9 cellular contexts compared by ENCODE assay signal in genomic region chr5:1011226-1011631, GRCh38. TPM values are rescaled to one million over a fixed set of nuclear protein-coding genes. Genes with fewer than 3 reads are reported as not detected.
DNase-seq lines count a peak whose midpoint lies in the region; ATAC-seq and TF ChIP-seq lines count a peak whose summit lies in the region.
"Had no signal": no experiment of that assay in that cellular context is flagged by ENCODE, and none has a peak within 500 bp of the region (broad histone marks: within the 10 kb centered on the region; RNA-seq: fewer than 3 reads in every experiment).

No MANE protein-coding gene starts in this region.

- H3K79me2 ChIP-seq in GM23338 (replicated peaks; ENCODE audit: insufficient read depth) = no peaks in the 10 kb centered on the region

- H3K27me3 Mint-ChIP-seq in GM23338 (ENCODE audit: insufficient read depth, low read depth, poor library complexity) = peaks cover 40% of the 10 kb centered on the region
- peaks cover 50% of the 10 kb centered on the region for H3K27me3 Mint-ChIP-seq in nephron (ENCODE audit: low read depth)

- TF ChIP-seq CTCF in AG09319 (IDR thresholded peaks at IDR 0.05; ENCODE audit: low read depth, low read length) (peak; percentile 10), GM23338 (conservative IDR thresholded peaks at IDR 0.05; ENCODE audit: low read depth in 2 of 2) (peak; percentile 78 to 93), RWPE2 (IDR thresholded peaks at IDR 0.05; ENCODE audit: poor library complexity, severe bottlenecking) (peak; percentile 55), brain microvascular endothelial cell (IDR thresholded peaks at IDR 0.05; ENCODE audit: low read depth, low read length, missing control alignments) (peak; percentile 28), nephron (IDR thresholded peaks at IDR 0.05; ENCODE audit: unreplicated experiment in 3 of 3) (peak; percentile 25 to 48 (median 46))

- in situ Hi-C loops in brain microvascular endothelial cell (cut with HindIII; ENCODE audit: low pct_ligation_motif_present, low sequenced_read_pairs) = no loop called here

- H3K9me2 ChIP-seq in GM23338 (ENCODE audit: insufficient read depth) = no peaks in the 10 kb centered on the region

- no peaks in the 10 kb centered on the region for H3K9me3 ChIP-seq in RWPE2 (ENCODE audit: severe bottlenecking)

- H3K4me3 Mint-ChIP-seq in GM23338 = peak overlapping the region; percentile 9; the same call in 1 of the 3 replicates
- H3K4me3 Mint-ChIP-seq in nephron = peak overlapping the region; percentile 60 to 80 (median 71)
- H3K4me3 Mint-ChIP-seq: dendritic cell treated with granulocyte-macrophage colony-stimulating factor and Interleukin-4, amounts not matched to agents 40 ng/mL and 50 ng/mL, for 4 days had no signal

- DNase-seq in AG09319 (ENCODE audit: extremely low read depth, low read depth) = no peak
- DNase-seq in GM23338 (ENCODE audit: low spot score) = peak; percentile 88
- peak; percentile 64 for DNase-seq in RWPE2 (ENCODE audit: low spot score)
- DNase-seq in brain microvascular endothelial cell = no peak

- ATAC-seq in GM23338 (peak; percentile 68), RWPE2 (ENCODE audit: low read depth) (peak; percentile 32; the same call in 2 of the 3 replicates), HG03097 (IDR thresholded peaks at IDR 0.05; ENCODE audit: low FRiP score, unreplicated experiment) (no peak), HG03135 (IDR thresholded peaks at IDR 0.05; ENCODE audit: unreplicated experiment) (no peak), GM19463 (IDR thresholded peaks at IDR 0.05; ENCODE audit: unreplicated experiment) (no peak)

- H3K9me3 Mint-ChIP-seq in GM23338 (no peaks in the 10 kb centered on the region; the same call in 2 of the 3 replicates), nephron (no peaks in the 10 kb centered on the region)
- H3K9me3 Mint-ChIP-seq: dendritic cell treated with granulocyte-macrophage colony-stimulating factor and Interleukin-4, amounts not matched to agents 40 ng/mL and 50 ng/mL, for 4 days had no signal

- no peaks in the 10 kb centered on the region for H3K36me3 ChIP-seq in GM23338 (ENCODE audit: insufficient read depth)
- H3K36me3 ChIP-seq in RWPE2 (ENCODE audit: low read depth) = no peaks in the 10 kb centered on the region
- no peaks in the 10 kb centered on the region for H3K36me3 ChIP-seq in brain microvascular endothelial cell (replicated peaks)

- no peaks in the 10 kb centered on the region; the same call in 1 of the 2 replicates for H4K20me1 ChIP-seq in GM23338 (replicated peaks; ENCODE audit: insufficient read depth)

- H3K27ac ChIP-seq in GM23338 (ENCODE audit: low read depth) = no peak overlapping the region
- no peak overlapping the region for H3K27ac ChIP-seq in RWPE2 (ENCODE audit: poor library complexity, severe bottlenecking)
- no peak overlapping the region for H3K27ac ChIP-seq in brain microvascular endothelial cell

- H2AFZ ChIP-seq in GM23338 = no peak overlapping the region

- no peak overlapping the region for H3K4me3 ChIP-seq in GM23338
- H3K4me3 ChIP-seq in RWPE2 (ENCODE audit: severe bottlenecking) = no peak overlapping the region
- no peak overlapping the region for H3K4me3 ChIP-seq in brain microvascular endothelial cell (ENCODE audit: low read depth, low read length)

- H3K4me1 Mint-ChIP-seq in GM23338 (peaks cover 38% of the 10 kb centered on the region), nephron (peaks cover 10% of the 10 kb centered on the region)

- H3K27ac Mint-ChIP-seq in GM23338 = no peak overlapping the region
- H3K27ac Mint-ChIP-seq in nephron = no peak overlapping the region
- H3K27ac Mint-ChIP-seq: dendritic cell treated with granulocyte-macrophage colony-stimulating factor and Interleukin-4, amounts not matched to agents 40 ng/mL and 50 ng/mL, for 4 days had no signal

- H3K27me3 ChIP-seq in GM23338 (ENCODE audit: insufficient read depth) = peaks cover 41% of the 10 kb centered on the region
- H3K27me3 ChIP-seq in RWPE2 (ENCODE audit: insufficient read depth, poor library complexity, severe bottlenecking) = peaks cover 95% of the 10 kb centered on the region
- peaks cover 50% of the 10 kb centered on the region for H3K27me3 ChIP-seq in brain microvascular endothelial cell (replicated peaks)

- no peak overlapping the region for H3K4me2 ChIP-seq in GM23338

- H3K36me3 Mint-ChIP-seq in GM23338 (ENCODE audit: low read depth) (no peaks in the 10 kb centered on the region), nephron (ENCODE audit: low read depth) (no peaks in the 10 kb centered on the region)

- peaks cover 8% of the 10 kb centered on the region; the same call in 1 of the 2 replicates for H3K4me1 ChIP-seq in GM23338 (ENCODE audit: insufficient read depth)
- H3K4me1 ChIP-seq in RWPE2 (ENCODE audit: insufficient read depth, poor library complexity, severe bottlenecking) = no peaks in the 10 kb centered on the region

- H3F3A ChIP-seq in GM23338 (replicated peaks; ENCODE audit: low read depth) = no peaks in the 10 kb centered on the region

TF ChIP-seq in GM23338, 12 proteins besides CTCF, POLR2A, EP300 and RAD21:
- TF ChIP-seq EZH2phosphoT487 (IDR thresholded peaks at IDR 0.05; ENCODE audit: unreplicated experiment) (no peak), STAT1 (IDR thresholded peaks at IDR 0.05; ENCODE audit: unreplicated experiment) (no peak), EZH2 (IDR thresholded peaks at IDR 0.05; ENCODE audit: low read depth, unreplicated experiment) (no peak), ZNF114 (CRISPR knock-in tag; IDR thresholded peaks at IDR 0.05) (no peak), REST (IDR thresholded peaks at IDR 0.05; ENCODE audit: unreplicated experiment) (no peak), ETS1 (IDR thresholded peaks at IDR 0.05) (no peak), ZNF331 (CRISPR knock-in tag; IDR thresholded peaks at IDR 0.05; ENCODE audit: low read depth) (no peak), CREB1 (CRISPR knock-in tag; IDR thresholded peaks at IDR 0.05; ENCODE audit: low read depth) (no peak)

RNA-seq across cellular contexts. Expression of gene NKD2, which starts 2.6 kb away (rescaled TPM):
- total RNA-seq in GM23338 (2014; rRNA removed; shearing (Covaris generic)) = 7.3 and 9.0 TPM in 2 replicates
- 10.0 and 11.9 TPM in 2 replicates for polyA plus RNA-seq in GM23338 (2016; fragmentation: Nextera tagmentation; extraction: Ambion mirVana)

Comparison
In these comparisons a context has a peak if more than half of its experiments do, and no peak if none do; other contexts are left out.
1. DNase-seq: peak in GM23338 (single experiment) and RWPE2 (single experiment); none in AG09319 (single experiment) and brain microvascular endothelial cell (single experiment).
2. CTCF ChIP-seq: peak in every context shown above with its lines; median percentile 86 in GM23338; 55 in RWPE2; 46 in nephron; 28 in brain microvascular endothelial cell; 10 in AG09319.
3. ATAC-seq: peak in GM23338 (single experiment) and RWPE2 (single experiment); none in HG03097 (single experiment), HG03135 (single experiment) and GM19463 (single experiment).